ENCODE assay signal across 9 cellular contexts in genomic region chr17:1460233-1460632, GRCh38. TPM values are rescaled to one million over a fixed set of nuclear protein-coding genes. Genes with fewer than 3 reads are reported as not detected.
DNase-seq lines count a peak whose midpoint lies in the region; FAIRE-seq and TF ChIP-seq lines count a peak whose summit lies in the region.
"Had no signal": no experiment of that assay in that cellular context is flagged by ENCODE, and none has a peak within 500 bp of the region (broad histone marks: within the 10 kb centered on the region; RNA-seq: fewer than 3 reads in every experiment).

No MANE protein-coding gene starts in this region.

- H3K4me3 ChIP-seq in adrenal gland = no peak overlapping the region
- H3K4me3 ChIP-seq in left ventricle myocardium inferior = no peak overlapping the region
- H3K4me3 ChIP-seq in small intestine (ENCODE audit: low read depth in 1 of 2, low read length in 2 of 2) = no peak overlapping the region

- no peak for FAIRE-seq in small intestine (lab: Jason Lieb, UNC)

- H3K27me3 ChIP-seq in adrenal gland (no peaks in the 10 kb centered on the region), left ventricle myocardium inferior (ENCODE audit: low read depth) (no peaks in the 10 kb centered on the region), small intestine (ENCODE audit: control insufficient read depth in 2 of 2, insufficient read depth in 2 of 2, low read length in 2 of 2) (no peaks in the 10 kb centered on the region)

- H3K9me3 Mint-ChIP-seq in activated naive CD4-positive, alpha-beta T cell treated with anti-CD3 and anti-CD28 coated beads, Interleukin-2, amount 10 ng/mL, durations not matched to agents 7 days and 5 days = no peaks in the 10 kb centered on the region

- no peak for TF ChIP-seq POLR2A in adrenal gland (IDR thresholded peaks at IDR 0.05)

- CTCF ChIA-PET in activated naive CD4-positive, alpha-beta T cell treated with anti-CD3 and anti-CD28 coated beads, Interleukin-2, amount 10 ng/mL, durations not matched to agents 7 days and 5 days (lab: Charles Lee) = interaction anchor here (2.0 kb wide), 1 partner anchor 95 kb away, joined by 4 read pairs; no protein-coding TSS in a partner anchor

- H3K36me3 ChIP-seq in adrenal gland (replicated peaks in 1 of 2) = peaks cover 0 to 4% of the 10 kb centered on the region in 2 donors
- peaks cover 13% of the 10 kb centered on the region for H3K36me3 ChIP-seq in left ventricle myocardium inferior
- no peaks in the 10 kb centered on the region for H3K36me3 ChIP-seq in small intestine (ENCODE audit: control insufficient read depth in 2 of 2, insufficient read depth in 2 of 2, low read length in 2 of 2)

- H3K4me1 ChIP-seq in adrenal gland (replicated peaks in 1 of 2) (peaks cover 8 to 18% of the 10 kb centered on the region in 2 donors), left ventricle myocardium inferior (peaks cover 54% of the 10 kb centered on the region), small intestine (ENCODE audit: control insufficient read depth in 2 of 2, insufficient read depth in 1 of 2, low read depth in 1 of 2, low read length in 1 of 2) (peaks cover 0 to 3% of the 10 kb centered on the region in 2 donors)

- intact Hi-C loops in adrenal gland (cut with DNase I) (no loop called here), left ventricle myocardium inferior (cut with micrococcal nuclease) (no loop called here)

- peaks cover 2% of the 10 kb centered on the region for H3K36me3 Mint-ChIP-seq in activated naive CD4-positive, alpha-beta T cell treated with anti-CD3 and anti-CD28 coated beads, Interleukin-2, amount 10 ng/mL, durations not matched to agents 7 days and 5 days

- H3K9me3 ChIP-seq in adrenal gland (replicated peaks in 1 of 3) (no peaks in the 10 kb centered on the region), left ventricle myocardium inferior (replicated peaks) (no peaks in the 10 kb centered on the region), small intestine (ENCODE audit: control insufficient read depth, low read depth) (no peaks in the 10 kb centered on the region)

- H3K27ac Mint-ChIP-seq in activated naive CD4-positive, alpha-beta T cell treated with anti-CD3 and anti-CD28 coated beads, Interleukin-2, amount 10 ng/mL, durations not matched to agents 7 days and 5 days = no peak overlapping the region

- H3K4me1 Mint-ChIP-seq in activated naive CD4-positive, alpha-beta T cell treated with anti-CD3 and anti-CD28 coated beads, Interleukin-2, amount 10 ng/mL, durations not matched to agents 7 days and 5 days = peaks cover 35% of the 10 kb centered on the region

- H3K4me3 Mint-ChIP-seq in activated naive CD4-positive, alpha-beta T cell treated with anti-CD3 and anti-CD28 coated beads, Interleukin-2, amount 10 ng/mL, durations not matched to agents 7 days and 5 days = no peak overlapping the region

- 19 to 25% (median 22%) methylated on average over 4 to 6 of the region's 6 CpGs for WGBS in adrenal gland, 4 donors
- WGBS in small intestine, 3 donors = 14 to 37% (median 19%) methylated on average over 6 of the region's 6 CpGs

- DNase-seq in GM03348 (ENCODE audit: low spot score) (peak; percentile 39), adrenal gland (peak; percentile 85 to 93 (median 91)), left ventricle myocardium inferior (peak; percentile 85), small intestine (peak; percentile 96), SIG-M5 (lab: John Stamatoyannopoulos, UW) (no peak), NCI-H526 treated with DMSO at 0.1 percent for 48 hours (lab: John Stamatoyannopoulos, UW) (no peak)
- no peak for DNase-seq in activated naive CD4-positive, alpha-beta T cell treated with anti-CD3 and anti-CD28 coated beads, Interleukin-2, amount 10 ng/mL, durations not matched to agents 7 days and 5 days
- DNase-seq in activated CD8-positive, alpha-beta memory T cell treated with anti-CD3 and anti-CD28 coated beads, Interleukin-2, amount 50 U/mL, for 4 hours = no peak
- DNase-seq: NCI-H1048 had no signal

- H3K27ac ChIP-seq in adrenal gland (peak overlapping the region in 1 of 5 donors; percentile 24), left ventricle myocardium inferior (replicated peaks) (peak overlapping the region; percentile 86), small intestine (ENCODE audit: low read depth in 1 of 2, low read length in 1 of 2) (peak overlapping the region; percentile 37 to 80)

- H3K27me3 Mint-ChIP-seq in activated naive CD4-positive, alpha-beta T cell treated with anti-CD3 and anti-CD28 coated beads, Interleukin-2, amount 10 ng/mL, durations not matched to agents 7 days and 5 days = peaks cover 85% of the 10 kb centered on the region

- TF ChIP-seq CTCF in adrenal gland (IDR thresholded peaks at IDR 0.05) (no peak), left ventricle myocardium inferior (IDR thresholded peaks at IDR 0.05; ENCODE audit: borderline replicate concordance) (no peak)

RNA-seq across cellular contexts. Expression of gene CRK, which starts 4.2 kb away (rescaled TPM):
- total RNA-seq in adrenal gland (10 to 100 TPM; 55.4 to 80.6 (median 61.0) TPM), left ventricle myocardium inferior (37.5 TPM)
- polyA plus RNA-seq in adrenal gland (10 to 100 TPM; 20.3 to 62.7 (median 23.0) TPM), small intestine (10 to 100 TPM; 31.2 to 42.9 (median 41.6) TPM)

RNA-seq across cellular contexts. Expression of gene MYO1C, which starts 32.3 kb away (rescaled TPM):
- 100 to 1,000 TPM in 1 of 8 donors, 10 to 100 TPM in 7; 50.4 to 103 (median 79.1) TPM for total RNA-seq in adrenal gland
- 10 to 100 TPM; 35.6 to 71.4 (median 71.3) TPM for polyA plus RNA-seq in adrenal gland
- 150 TPM for total RNA-seq in left ventricle myocardium inferior
- polyA plus RNA-seq in small intestine = 10 to 100 TPM; 51.1 to 67.1 (median 58.7) TPM

RNA-seq across cellular contexts. Expression of gene INPP5K, which starts 56.2 kb away (rescaled TPM):
- total RNA-seq in adrenal gland (10 to 100 TPM; 22.3 to 91.6 (median 39.9) TPM), left ventricle myocardium inferior (35.2 TPM)
- polyA plus RNA-seq in adrenal gland (10 to 100 TPM; 22.6 to 41.1 (median 34.0) TPM), small intestine (10 to 100 TPM; 21.8 to 28.1 (median 26.8) TPM)

Comparison
In these comparisons a context has a peak if more than half of its experiments do, and no peak if none do; other contexts are left out.
1. DNase-seq: peak in GM03348 (single experiment), adrenal gland (7 of 7), left ventricle myocardium inferior (single experiment) and small intestine (single experiment); none in SIG-M5 (single experiment), activated naive CD4-positive, alpha-beta T cell treated with anti-CD3 and anti-CD28 coated beads, Interleukin-2, amount 10 ng/mL, durations not matched to agents 7 days and 5 days (single experiment), NCI-H526 treated with DMSO at 0.1 percent for 48 hours (single experiment) and activated CD8-positive, alpha-beta memory T cell treated with anti-CD3 and anti-CD28 coated beads, Interleukin-2, amount 50 U/mL, for 4 hours (single experiment).